10 cellular contexts compared by ENCODE assay signal in the genomic region with DNA sequence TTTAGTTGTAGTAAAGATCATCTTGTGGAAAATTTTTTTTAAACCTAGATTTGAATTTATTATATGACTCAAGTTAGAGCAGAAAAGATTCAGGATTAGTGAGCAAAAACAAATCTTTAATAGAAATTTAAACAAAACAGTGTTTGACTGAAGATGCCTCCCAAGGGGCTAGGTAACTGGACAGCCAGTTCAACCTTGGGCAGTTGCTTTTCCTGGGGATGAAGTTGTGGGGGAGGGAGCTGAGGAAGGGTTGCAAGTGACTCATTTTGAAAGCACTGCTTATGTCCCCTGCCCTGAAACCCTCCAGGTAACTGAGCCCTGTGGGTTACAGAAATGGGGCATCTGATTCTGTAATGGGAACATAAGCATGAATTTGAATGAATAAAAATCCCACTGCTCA. TPM values are rescaled to one million over a fixed set of nuclear protein-coding genes. Genes with fewer than 3 reads are reported as not detected.
DNase-seq lines count a peak whose midpoint lies in the region; ATAC-seq, FAIRE-seq and TF ChIP-seq lines count a peak whose summit lies in the region.
"Had no signal": no experiment of that assay in that cellular context is flagged by ENCODE, and none has a peak within 500 bp of the region (broad histone marks: within the 10 kb centered on the region; RNA-seq: fewer than 3 reads in every experiment).

No MANE protein-coding gene starts in this region.

- no peaks in the 10 kb centered on the region for H3K9me3 Mint-ChIP-seq in activated T-cell treated with anti-CD3 and anti-CD28 coated beads, Interleukin-2, amount 50 U/mL, for 4 hours
- no peaks in the 10 kb centered on the region for H3K9me3 Mint-ChIP-seq in activated naive CD4-positive, alpha-beta T cell treated with anti-CD3 and anti-CD28 coated beads, Interleukin-2, amount 50 U/mL, for 24 hours

- H3K27ac Mint-ChIP-seq in activated naive CD4-positive, alpha-beta T cell treated with anti-CD3 and anti-CD28 coated beads, Interleukin-2, amount 50 U/mL, for 24 hours: peak overlapping the region; percentile 87

- no peaks in the 10 kb centered on the region for H3K9me3 ChIP-seq in upper lobe of left lung
- H3K9me3 ChIP-seq: BLaER1 treated with 17β-estradiol and CSF1 and Interleukin-3, amounts not matched to agents 10 nM and 100 nM had no signal

- peak overlapping the region; percentile 28 to 92 (median 56) for H3K27ac ChIP-seq in upper lobe of left lung

- in situ Hi-C loops in KBM-7 (cut with MboI; ENCODE audit: low pct_unique_long_range_greater_than_20kb, low sequenced_read_pairs): no loop called here

- no peaks in the 10 kb centered on the region for H3K36me3 Mint-ChIP-seq in activated T-cell treated with anti-CD3 and anti-CD28 coated beads, Interleukin-2, amount 50 U/mL, for 4 hours (ENCODE audit: insufficient read depth)
- H3K36me3 Mint-ChIP-seq in activated naive CD4-positive, alpha-beta T cell treated with anti-CD3 and anti-CD28 coated beads, Interleukin-2, amount 50 U/mL, for 24 hours: peaks cover 1% of the 10 kb centered on the region

- no peak for TF ChIP-seq CTCF in upper lobe of left lung (IDR thresholded peaks at IDR 0.05)

- no peaks in the 10 kb centered on the region for H3K27me3 ChIP-seq in upper lobe of left lung
- H3K27me3 ChIP-seq: BLaER1 treated with 17β-estradiol and CSF1 and Interleukin-3, amounts not matched to agents 10 nM and 100 nM had no signal

- TF ChIP-seq POLR2A in upper lobe of left lung (IDR thresholded peaks at IDR 0.05): no peak

- DNase-seq in activated T-cell treated with anti-CD3 and anti-CD28 coated beads, Interleukin-2, amount 50 U/mL, for 4 hours: no peak
- DNase-seq in activated T-cell treated with anti-CD3 and anti-CD28 coated beads, Interleukin-2, amount 50 U/mL, for 1 hour: no peak
- no peak for DNase-seq in upper lobe of left lung
- no peak for DNase-seq in AG08395 (ENCODE audit: low spot score)
- no peak for DNase-seq in HTR-8/SVneo (ENCODE audit: insufficient read length, low spot score)
- no peak for DNase-seq in KBM-7
- DNase-seq: NCI-H524 treated with DMSO at 0.1 percent for 48 hours had no signal

- ATAC-seq in activated T-cell treated with anti-CD3 and anti-CD28 coated beads, Interleukin-2, amount 50 U/mL, for 4 hours: peak; percentile 48 to 53
- ATAC-seq in HG03139 (IDR thresholded peaks at IDR 0.05; ENCODE audit: unreplicated experiment) (peak; percentile 40), upper lobe of left lung (ENCODE audit: low FRiP score in 2 of 2) (no peak)

- peaks cover 11 to 21% (median 16%) of the 10 kb centered on the region in 4 donors for H3K4me1 ChIP-seq in upper lobe of left lung

- no peak overlapping the region for H3K4me3 ChIP-seq in upper lobe of left lung
- H3K4me3 ChIP-seq: BLaER1 treated with 17β-estradiol and CSF1 and Interleukin-3, amounts not matched to agents 10 nM and 100 nM had no signal

- peaks cover 38% of the 10 kb centered on the region for H3K4me1 Mint-ChIP-seq in activated T-cell treated with anti-CD3 and anti-CD28 coated beads, Interleukin-2, amount 50 U/mL, for 4 hours (ENCODE audit: low read depth)
- H3K4me1 Mint-ChIP-seq in activated naive CD4-positive, alpha-beta T cell treated with anti-CD3 and anti-CD28 coated beads, Interleukin-2, amount 50 U/mL, for 24 hours: peaks cover 42% of the 10 kb centered on the region

- H3K4me3 Mint-ChIP-seq in activated T-cell treated with anti-CD3 and anti-CD28 coated beads, Interleukin-2, amount 50 U/mL, for 4 hours: no peak overlapping the region
- H3K4me3 Mint-ChIP-seq in activated naive CD4-positive, alpha-beta T cell treated with anti-CD3 and anti-CD28 coated beads, Interleukin-2, amount 50 U/mL, for 24 hours: peak overlapping the region; percentile 44

- no peaks in the 10 kb centered on the region for H3K27me3 Mint-ChIP-seq in activated T-cell treated with anti-CD3 and anti-CD28 coated beads, Interleukin-2, amount 50 U/mL, for 4 hours (ENCODE audit: low read depth)
- H3K27me3 Mint-ChIP-seq in activated naive CD4-positive, alpha-beta T cell treated with anti-CD3 and anti-CD28 coated beads, Interleukin-2, amount 50 U/mL, for 24 hours: no peaks in the 10 kb centered on the region

- H3K36me3 ChIP-seq in upper lobe of left lung: no peaks in the 10 kb centered on the region
- H3K36me3 ChIP-seq: BLaER1 treated with 17β-estradiol and CSF1 and Interleukin-3, amounts not matched to agents 10 nM and 100 nM had no signal

- FAIRE-seq in HTR-8/SVneo (lab: Jason Lieb, UNC): no peak

- TF ChIP-seq EP300 in upper lobe of left lung (IDR thresholded peaks at IDR 0.05): no peak

RNA-seq across cellular contexts. Expression of a gene that starts 13.1 kb away (rescaled TPM):
- under 1 TPM; 0.15 to 0.32 (median 0.24) TPM for total RNA-seq in activated T-cell treated with anti-CD3 and anti-CD28 coated beads, Interleukin-2, amount 50 U/mL, for 4 hours
- total RNA-seq in upper lobe of left lung: 10 to 100 TPM in 3 of 6 donors, 1 to 10 TPM in 2, under 1 TPM in 1; 0.66 to 48.8 (median 7.4) TPM

Comparison
In these comparisons a context has a peak if more than half of its experiments do, and no peak if none do; other contexts are left out.
1. ATAC-seq: peak in activated T-cell treated with anti-CD3 and anti-CD28 coated beads, Interleukin-2, amount 50 U/mL, for 4 hours (2 of 2) and HG03139 (single experiment); none in upper lobe of left lung (0 of 2).